In genomic region chr17:2042355-2042929, GRCh38 we compare ENCODE assay signal across 1 cellular context.
TF ChIP-seq lines count a peak whose summit lies in the region.

No MANE protein-coding gene starts in this region.

TF ChIP-seq in GM12878, 131 proteins besides CTCF, POLR2A, EP300 and RAD21 (continued from another document):
- TF ChIP-seq MTA2 (IDR thresholded peaks at IDR 0.05; ENCODE audit: low read depth) (0 out of 2 replicates have a peak, but pooled peaks have one; percentile 20), RCOR1 (conservative IDR thresholded peaks at IDR 0.05; ENCODE audit: low read depth, low read length) (no peak), PAX5 (IDR thresholded peaks at IDR 0.05; ENCODE audit: borderline replicate concordance, low read depth, low read length) (no peak), CBX3 (IDR thresholded peaks at IDR 0.05; ENCODE audit: borderline replicate concordance, low read depth) (no peak), HDGF (IDR thresholded peaks at IDR 0.05) (peak; percentile 30; the same call in 1 of the 2 replicates), SPI1 (IDR thresholded peaks at IDR 0.05; ENCODE audit: borderline replicate concordance, insufficient read depth, low read depth, low read length) (peak; percentile 2; the same call in 1 of the 2 replicates), BHLHE40 (IDR thresholded peaks at IDR 0.05; ENCODE audit: borderline replicate concordance in 1 of 2, low read depth in 2 of 2, low read length in 1 of 2) (no peak), ATF7 (IDR thresholded peaks at IDR 0.05; ENCODE audit: low read depth) (no peak), LARP7 (IDR thresholded peaks at IDR 0.05) (no peak), RELB (IDR thresholded peaks at IDR 0.05; ENCODE audit: low read depth) (0 out of 2 replicates have a peak, but pooled peaks have one; percentile 20), ASH2L (IDR thresholded peaks at IDR 0.05; ENCODE audit: borderline replicate concordance, low read depth) (no peak), NFYA (IDR thresholded peaks at IDR 0.05; ENCODE audit: borderline replicate concordance, low read depth, low read length) (no peak)
